12 cellular contexts compared by ENCODE assay signal in genomic region chr22:41352058-41352457, GRCh38. TPM values are rescaled to one million over a fixed set of nuclear protein-coding genes. Genes with fewer than 3 reads are reported as not detected.
DNase-seq lines count a peak whose midpoint lies in the region; TF ChIP-seq lines count a peak whose summit lies in the region.
"Had no signal": no experiment of that assay in that cellular context is flagged by ENCODE, and none has a peak within 500 bp of the region (broad histone marks: within the 10 kb centered on the region; RNA-seq: fewer than 3 reads in every experiment).

No MANE protein-coding gene starts in this region.

- H3K18ac ChIP-seq in mesenchymal stem cell (ENCODE audit: low read depth in 1 of 2, low read length in 2 of 2): no peak overlapping the region

- H3K9ac ChIP-seq in endodermal cell (ENCODE audit: extremely low read depth, low read length, poor library complexity, severe bottlenecking): no peak overlapping the region
- H3K9ac ChIP-seq in mesenchymal stem cell (ENCODE audit: low read length): no peak overlapping the region

- H3K4me1 ChIP-seq in endodermal cell (ENCODE audit: control insufficient read depth, insufficient read depth, low read length): no peaks in the 10 kb centered on the region
- peaks cover 16% of the 10 kb centered on the region for H3K4me1 ChIP-seq in mesenchymal stem cell (ENCODE audit: control insufficient read depth, insufficient read depth, low read depth, low read length)
- H3K4me1 ChIP-seq: Peyer's patch had no signal

- H3K27me3 ChIP-seq in endodermal cell (ENCODE audit: control insufficient read depth, insufficient read depth, low read length, poor library complexity, severe bottlenecking): no peaks in the 10 kb centered on the region
- no peaks in the 10 kb centered on the region for H3K27me3 ChIP-seq in mesenchymal stem cell (ENCODE audit: control insufficient read depth in 1 of 2, insufficient read depth in 1 of 2, low read length in 2 of 2)
- H3K27me3 ChIP-seq: Peyer's patch had no signal

- H3K23ac ChIP-seq in mesenchymal stem cell (ENCODE audit: low read length in 2 of 2): no peak overlapping the region

- H3K4me3 ChIP-seq in AG10803 (ENCODE audit: low read length) (no peak overlapping the region), endodermal cell (ENCODE audit: low read length) (no peak overlapping the region), mesenchymal stem cell (ENCODE audit: insufficient read depth in 1 of 2, low read depth in 1 of 2, low read length in 2 of 2) (no peak overlapping the region)
- H3K4me3 ChIP-seq: K562, Peyer's patch had no signal

- H4K8ac ChIP-seq in mesenchymal stem cell (ENCODE audit: low read length): no peak overlapping the region

- H2BK120ac ChIP-seq in mesenchymal stem cell (ENCODE audit: low read depth, low read length): no peak overlapping the region

- H2BK15ac ChIP-seq in mesenchymal stem cell (ENCODE audit: low read depth, poor library complexity, severe bottlenecking): no peak overlapping the region

- H3K9me3 ChIP-seq in endodermal cell (ENCODE audit: control insufficient read depth, low read length) (no peaks in the 10 kb centered on the region), mesenchymal stem cell (ENCODE audit: control insufficient read depth, low read length) (no peaks in the 10 kb centered on the region)
- H3K9me3 ChIP-seq: Peyer's patch had no signal

- peaks cover 27% of the 10 kb centered on the region for H3K79me1 ChIP-seq in mesenchymal stem cell (replicated peaks; ENCODE audit: low read length, poor library complexity, severe bottlenecking)

- no peak overlapping the region for H2BK12ac ChIP-seq in mesenchymal stem cell (ENCODE audit: low read length in 2 of 2)

- no peak overlapping the region for H2AFZ ChIP-seq in mesenchymal stem cell (ENCODE audit: low read depth, low read length)

- H3K4me2 ChIP-seq in mesenchymal stem cell (ENCODE audit: low read length, poor library complexity, severe bottlenecking): no peak overlapping the region

- H2AK5ac ChIP-seq in mesenchymal stem cell (ENCODE audit: low read length, severe bottlenecking): no peak overlapping the region

- H3K4ac ChIP-seq in mesenchymal stem cell (ENCODE audit: low read depth in 1 of 2, low read length in 2 of 2): no peak overlapping the region

- no peak overlapping the region for H3K14ac ChIP-seq in mesenchymal stem cell (ENCODE audit: low read length in 2 of 2)

- H3K27ac ChIP-seq in endodermal cell (ENCODE audit: low read depth, low read length) (no peak overlapping the region), mesenchymal stem cell (ENCODE audit: low read length, poor library complexity, severe bottlenecking) (peak overlapping the region; percentile 21)
- H3K27ac ChIP-seq: Peyer's patch had no signal

- DNase-seq in AG10803 (ENCODE audit: low read depth) (peak; percentile 82), HuH-7 (ENCODE audit: low spot score) (peak; percentile 66), endodermal cell (no peak), mesenchymal stem cell (peak; percentile 80), Kasumi-1 (lab: John Stamatoyannopoulos, UW) (no peak), SKM-1 (lab: John Stamatoyannopoulos, UW; ENCODE audit: unreplicated experiment) (no peak), DMS114 treated with DMSO at 0.1 percent for 48 hours (lab: John Stamatoyannopoulos, UW; ENCODE audit: unreplicated experiment) (no peak), NCI-H128 (lab: John Stamatoyannopoulos, UW; ENCODE audit: unreplicated experiment) (no peak)
- DNase-seq: aorta, immature natural killer cell, Peyer's patch had no signal

- TF ChIP-seq CTCF in AG10803 (conservative IDR thresholded peaks at IDR 0.05; ENCODE audit: low read length) (no peak), endodermal cell (conservative IDR thresholded peaks at IDR 0.05) (no peak)

- no peak overlapping the region for H2BK5ac ChIP-seq in mesenchymal stem cell (ENCODE audit: low read depth, low read length, poor library complexity, severe bottlenecking)

- no peaks in the 10 kb centered on the region for H3K4me1 Mint-ChIP-seq in endodermal cell
- H3K4me1 Mint-ChIP-seq: immature natural killer cell had no signal

- H3K4me3 Mint-ChIP-seq in endodermal cell: no peak overlapping the region
- H3K4me3 Mint-ChIP-seq: immature natural killer cell had no signal

- peak overlapping the region; percentile 33 for H3K27ac Mint-ChIP-seq in endodermal cell
- H3K27ac Mint-ChIP-seq: immature natural killer cell had no signal

- no peak overlapping the region for H4K91ac ChIP-seq in mesenchymal stem cell (ENCODE audit: low read length)

- no peaks in the 10 kb centered on the region for H3K27me3 Mint-ChIP-seq in endodermal cell (ENCODE audit: insufficient read depth)

- H3K9me3 Mint-ChIP-seq in endodermal cell: no peaks in the 10 kb centered on the region
- H3K9me3 Mint-ChIP-seq: immature natural killer cell had no signal

- 90 to 93% methylated on average over 6 of the region's 6 CpGs for WGBS in endodermal cell (ENCODE audit: insufficient coverage in 1 of 2, insufficient read length in 1 of 2), 2 experiments
- 52% methylated on average over 6 of the region's 6 CpGs for WGBS in mesenchymal stem cell

- peaks cover 68% of the 10 kb centered on the region for H3K36me3 Mint-ChIP-seq in endodermal cell (ENCODE audit: low read depth)

- H3K36me3 ChIP-seq in endodermal cell (ENCODE audit: control insufficient read depth, insufficient read depth, low read length) (peaks cover 49% of the 10 kb centered on the region), mesenchymal stem cell (ENCODE audit: control insufficient read depth in 1 of 2, insufficient read depth in 2 of 2, low read depth in 1 of 2, low read length in 2 of 2) (peaks cover 88 to 91% of the 10 kb centered on the region in 2 experiments)

RNA-seq across cellular contexts. Expression of gene TEF, which starts 29.7 kb away (rescaled TPM):
- 1 to 10 TPM; 4.7 to 7.9 TPM for total RNA-seq in endodermal cell
- 10.7 TPM for polyA plus RNA-seq in endodermal cell (2013, experiment 1 of 2)
- polyA plus RNA-seq in endodermal cell (2013, experiment 2 of 2): 10.4 TPM
- polyA plus RNA-seq in mesenchymal stem cell (2013, experiment 1 of 2): 2.1 TPM
- polyA plus RNA-seq in mesenchymal stem cell (2013, experiment 2 of 2): 2.5 TPM

RNA-seq across cellular contexts. Expression of gene ZC3H7B, which starts 50.7 kb away (rescaled TPM):
- 10 to 100 TPM; 70.9 to 74.2 TPM for total RNA-seq in endodermal cell
- 40.4 TPM for polyA plus RNA-seq in endodermal cell (2013, experiment 1 of 2)
- 39.2 TPM for polyA plus RNA-seq in endodermal cell (2013, experiment 2 of 2)
- polyA plus RNA-seq in mesenchymal stem cell (2013, experiment 1 of 2): 47.1 TPM
- 47.2 TPM for polyA plus RNA-seq in mesenchymal stem cell (2013, experiment 2 of 2)

Comparison
In these comparisons a context has a peak if more than half of its experiments do, and no peak if none do; other contexts are left out.
1. DNase-seq: peak in AG10803 (single experiment), HuH-7 (single experiment) and mesenchymal stem cell (single experiment); none in endodermal cell (single experiment), Kasumi-1 (0 of 2), SKM-1 (single experiment), DMS114 treated with DMSO at 0.1 percent for 48 hours (single experiment) and NCI-H128 (single experiment).